16 cellular contexts compared by ENCODE assay signal in the genomic region with DNA sequence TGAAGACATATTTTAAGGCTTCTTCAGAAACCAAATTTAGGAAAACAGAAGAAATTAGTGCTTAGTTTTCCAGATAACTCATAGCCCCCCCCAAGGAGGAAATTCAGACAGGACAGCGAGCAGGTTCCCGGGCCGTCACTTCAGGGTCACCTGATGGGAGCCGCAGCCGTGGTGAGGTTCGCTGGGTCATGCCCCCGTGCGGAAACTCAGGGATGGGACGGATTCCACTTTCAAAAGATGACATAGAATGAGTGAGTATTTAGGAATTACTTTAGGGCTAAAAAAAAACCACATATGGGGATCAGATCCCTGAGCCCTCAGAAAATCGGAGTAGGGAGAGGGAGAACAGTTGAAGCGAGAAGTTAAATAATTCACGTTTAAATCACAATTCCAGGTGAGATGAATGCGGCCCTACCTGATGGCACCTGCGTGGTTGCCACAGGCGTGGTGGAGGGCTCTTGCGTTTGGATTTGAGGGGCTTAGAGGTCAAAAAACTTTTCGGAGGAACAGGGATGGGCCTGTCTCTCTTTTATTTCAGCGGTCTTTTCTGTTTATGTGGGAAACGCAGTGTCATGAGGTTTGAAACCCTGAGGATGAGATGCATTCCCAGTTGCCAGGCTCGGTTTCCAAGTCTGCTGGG.
A peak's percentile ranks its signal among the peaks of the same experiment; 100 is the strongest.
DNase-seq lines count a peak whose midpoint lies in the region; ATAC-seq and TF ChIP-seq lines count a peak whose summit lies in the region.
"Had no signal": no experiment of that assay in that cellular context is flagged by ENCODE, and none has a peak within 500 bp of the region (broad histone marks: within the 10 kb centered on the region; RNA-seq: fewer than 3 reads in every experiment).

No MANE protein-coding gene starts in this region.

- H4K20me1 ChIP-seq in osteoblast (ENCODE audit: insufficient read depth, low read length), result no peaks in the 10 kb centered on the region

- H3K36me3 ChIP-seq in endodermal cell (ENCODE audit: control insufficient read depth, insufficient read depth, low read length), result no peaks in the 10 kb centered on the region
- no peaks in the 10 kb centered on the region for H3K36me3 ChIP-seq in osteoblast (ENCODE audit: insufficient read depth, low read length)

- no peak overlapping the region for H3K4me3 ChIP-seq in endodermal cell (ENCODE audit: low read length)
- no peak overlapping the region for H3K4me3 ChIP-seq in osteoblast (ENCODE audit: insufficient read depth, low read length)
- H3K4me3 ChIP-seq: hepatocyte had no signal

- H3K27me3 ChIP-seq in endodermal cell (ENCODE audit: control insufficient read depth, insufficient read depth, low read length, poor library complexity, severe bottlenecking), result no peaks in the 10 kb centered on the region
- H3K27me3 ChIP-seq in osteoblast (ENCODE audit: insufficient read depth, low read length), result no peaks in the 10 kb centered on the region

- H3K9me3 Mint-ChIP-seq in natural killer cell, result no peaks in the 10 kb centered on the region
- no peaks in the 10 kb centered on the region for H3K9me3 Mint-ChIP-seq in natural killer cell treated with Interleukin-12 subunit alpha and Interleukin-12 subunit beta and Interleukin-15 and Interleukin-18, amount 100 ng/mL, for 72 hours
- H3K9me3 Mint-ChIP-seq in endodermal cell, result peaks cover 4% of the 10 kb centered on the region
- H3K9me3 Mint-ChIP-seq: central memory CD8-positive, alpha-beta T cell; effector memory CD8-positive, alpha-beta T cell had no signal

- no peaks in the 10 kb centered on the region for H3K36me3 Mint-ChIP-seq in natural killer cell
- no peaks in the 10 kb centered on the region for H3K36me3 Mint-ChIP-seq in natural killer cell treated with Interleukin-12 subunit alpha and Interleukin-12 subunit beta and Interleukin-15 and Interleukin-18, amount 100 ng/mL, for 72 hours
- H3K36me3 Mint-ChIP-seq in endodermal cell (ENCODE audit: low read depth), result peaks cover 15% of the 10 kb centered on the region

- H3K4me1 ChIP-seq in endodermal cell (ENCODE audit: control insufficient read depth, insufficient read depth, low read length) (peaks cover 13% of the 10 kb centered on the region), osteoblast (ENCODE audit: insufficient read depth, low read length) (peaks cover 19% of the 10 kb centered on the region)

- H3K4me1 Mint-ChIP-seq in natural killer cell (peaks cover 34 to 43% of the 10 kb centered on the region in 2 donors), endodermal cell (peaks cover 20% of the 10 kb centered on the region)
- H3K4me1 Mint-ChIP-seq in natural killer cell treated with Interleukin-12 subunit alpha and Interleukin-12 subunit beta and Interleukin-15 and Interleukin-18, amount 100 ng/mL, for 72 hours (ENCODE audit: low read depth in 2 of 2), result peaks cover 21 to 30% of the 10 kb centered on the region in 2 donors

- H3K4me3 Mint-ChIP-seq in natural killer cell (peak overlapping the region; percentile 42), endodermal cell (no peak overlapping the region)
- H3K4me3 Mint-ChIP-seq in natural killer cell treated with Interleukin-12 subunit alpha and Interleukin-12 subunit beta and Interleukin-15 and Interleukin-18, amount 100 ng/mL, for 72 hours, result no peak overlapping the region
- H3K4me3 Mint-ChIP-seq: central memory CD8-positive, alpha-beta T cell; effector memory CD8-positive, alpha-beta T cell had no signal

- H3K79me2 ChIP-seq in osteoblast (ENCODE audit: insufficient read depth, low read length), result no peaks in the 10 kb centered on the region
- H3K79me2 ChIP-seq: hepatocyte had no signal

- intact Hi-C loops in natural killer cell (cut with micrococcal nuclease), result no loop called here

- no peak overlapping the region for H3K9ac ChIP-seq in endodermal cell (ENCODE audit: extremely low read depth, low read length, poor library complexity, severe bottlenecking)

- H3K27ac ChIP-seq in endodermal cell (ENCODE audit: low read depth, low read length) (no peak overlapping the region), osteoblast (ENCODE audit: low read depth, low read length) (no peak overlapping the region)
- H3K27ac ChIP-seq: hepatocyte had no signal

- DNase-seq in natural killer cell, result peak; percentile 5
- no peak for DNase-seq in natural killer cell treated with Interleukin-12 subunit alpha and Interleukin-12 subunit beta and Interleukin-15 and Interleukin-18, amount 100 ng/mL, for 72 hours (ENCODE audit: low spot score)
- DNase-seq in endodermal cell, result peak; percentile 13
- DNase-seq in osteoblast (ENCODE audit: insufficient read length, low spot score, missing footprints), result peak; percentile 56
- no peak for DNase-seq in cerebellum (ENCODE audit: low spot score)
- DNase-seq in stimulated activated naive CD4-positive, alpha-beta T cell (lab: John Stamatoyannopoulos, UW), result no peak
- DNase-seq in activated gamma-delta T cell (lab: John Stamatoyannopoulos, UW), result no peak
- DNase-seq: AML-193; DMS153; effector memory CD8-positive, alpha-beta T cell; kidney glomerular epithelial cell; NCI-H1930; NCI-H446; SHP77 treated with DMSO at 0.1 percent for 48 hours had no signal

- H3K27ac Mint-ChIP-seq in natural killer cell, result no peak overlapping the region
- H3K27ac Mint-ChIP-seq in natural killer cell treated with Interleukin-12 subunit alpha and Interleukin-12 subunit beta and Interleukin-15 and Interleukin-18, amount 100 ng/mL, for 72 hours, result no peak overlapping the region
- peak overlapping the region; percentile 20 for H3K27ac Mint-ChIP-seq in endodermal cell

- no peak for ATAC-seq in natural killer cell
- no peak for ATAC-seq in natural killer cell treated with Interleukin-12 subunit alpha and Interleukin-12 subunit beta and Interleukin-15 and Interleukin-18, amount 100 ng/mL, for 72 hours
- ATAC-seq: effector memory CD8-positive, alpha-beta T cell had no signal

- WGBS in endodermal cell (ENCODE audit: insufficient coverage in 1 of 2, insufficient read length in 1 of 2), 2 experiments, result 96% methylated on average over 20 of the region's 20 CpGs

- peaks cover 0 to 5% of the 10 kb centered on the region in 2 donors for H3K27me3 Mint-ChIP-seq in natural killer cell (ENCODE audit: low read depth in 2 of 2)
- peaks cover 0 to 6% of the 10 kb centered on the region in 2 donors for H3K27me3 Mint-ChIP-seq in natural killer cell treated with Interleukin-12 subunit alpha and Interleukin-12 subunit beta and Interleukin-15 and Interleukin-18, amount 100 ng/mL, for 72 hours
- H3K27me3 Mint-ChIP-seq in endodermal cell (ENCODE audit: insufficient read depth), result no peaks in the 10 kb centered on the region
- H3K27me3 Mint-ChIP-seq: central memory CD8-positive, alpha-beta T cell; effector memory CD8-positive, alpha-beta T cell had no signal

- no peaks in the 10 kb centered on the region for H3K9me3 ChIP-seq in endodermal cell (ENCODE audit: control insufficient read depth, low read length)
- H3K9me3 ChIP-seq in osteoblast (ENCODE audit: low read depth, low read length), result no peaks in the 10 kb centered on the region

- no peak overlapping the region for H3K4me2 ChIP-seq in osteoblast (ENCODE audit: insufficient read depth, low read length)
- H3K4me2 ChIP-seq: hepatocyte had no signal

- TF ChIP-seq CTCF in natural killer cell (IDR thresholded peaks at IDR 0.05) (no peak), endodermal cell (conservative IDR thresholded peaks at IDR 0.05) (no peak), osteoblast (IDR thresholded peaks at IDR 0.05; ENCODE audit: extremely low read depth, low read depth, low read length) (no peak)

- no peak overlapping the region for H2AFZ ChIP-seq in osteoblast (ENCODE audit: low read length)
- H2AFZ ChIP-seq: hepatocyte had no signal

Comparison
In these comparisons a context has a peak if more than half of its experiments do, and no peak if none do; other contexts are left out.
1. DNase-seq: peak in natural killer cell (single experiment), endodermal cell (single experiment) and osteoblast (single experiment); none in natural killer cell treated with Interleukin-12 subunit alpha and Interleukin-12 subunit beta and Interleukin-15 and Interleukin-18, amount 100 ng/mL, for 72 hours (single experiment), cerebellum (single experiment), stimulated activated naive CD4-positive, alpha-beta T cell (0 of 6) and activated gamma-delta T cell (single experiment).